12 cellular contexts compared by ENCODE assay signal in genomic region chr16:5062790-5063765, GRCh38.
DNase-seq lines count a peak whose midpoint lies in the region; ATAC-seq, FAIRE-seq and TF ChIP-seq lines count a peak whose summit lies in the region.
"Had no signal": no experiment of that assay in that cellular context is flagged by ENCODE, and none has a peak within 500 bp of the region (broad histone marks: within the 10 kb centered on the region; RNA-seq: fewer than 3 reads in every experiment).

No MANE protein-coding gene starts in this region.

- no peaks in the 10 kb centered on the region for H3K36me3 ChIP-seq in WERI-Rb-1
- H3K36me3 ChIP-seq: adrenal gland, right atrium auricular region had no signal

- FAIRE-seq in HTR-8/SVneo (lab: Jason Lieb, UNC): no peak

- no peak for ATAC-seq in HG02840 (IDR thresholded peaks at IDR 0.05; ENCODE audit: low FRiP score, unreplicated experiment)
- ATAC-seq: naive thymus-derived CD8-positive, alpha-beta T cell had no signal

- H3K4me3 ChIP-seq in GM12875 (ENCODE audit: low read depth, low read length) (no peak overlapping the region), WERI-Rb-1 (ENCODE audit: low read depth, low read length) (no peak overlapping the region)
- H3K4me3 ChIP-seq: adrenal gland, right atrium auricular region had no signal

- TF ChIP-seq CTCF in 22Rv1 (IDR thresholded peaks at IDR 0.05) (0 out of 2 replicates have a peak, but pooled peaks have one; percentile 12), GM12875 (IDR thresholded peaks at IDR 0.05; ENCODE audit: borderline replicate concordance, insufficient read depth, low read depth, low read length) (0 out of 2 replicates have a peak, but pooled peaks have one; percentile 4), WERI-Rb-1 (IDR thresholded peaks at IDR 0.05; ENCODE audit: low read depth, low read length) (peak; percentile 36; the same call in 1 of the 2 replicates)

- no peaks in the 10 kb centered on the region for H3K27me3 ChIP-seq in WERI-Rb-1 (ENCODE audit: insufficient read depth, low read depth, severe bottlenecking)
- H3K27me3 ChIP-seq: adrenal gland, right atrium auricular region had no signal

- no peaks in the 10 kb centered on the region for H3K9me3 ChIP-seq in WERI-Rb-1 (ENCODE audit: severe bottlenecking)
- H3K9me3 ChIP-seq: adrenal gland, right atrium auricular region had no signal

- DNase-seq in WERI-Rb-1 (peak; percentile 44), HTR-8/SVneo (ENCODE audit: insufficient read length, low spot score) (no peak)
- DNase-seq in stimulated activated CD8-positive, alpha-beta memory T cell treated with anti-CD3 and anti-CD28 coated beads, Interleukin-4, amount 100 ng/mL, for 48 hours: no peak
- DNase-seq: activated CD4-positive, CD25-positive, alpha-beta regulatory T cell; adrenal gland; DMS79; naive thymus-derived CD8-positive, alpha-beta T cell; NCI-H2107 had no signal

- no peak overlapping the region for H3K27ac ChIP-seq in 22Rv1
- no peak overlapping the region for H3K27ac ChIP-seq in WERI-Rb-1
- H3K27ac ChIP-seq: adrenal gland, right atrium auricular region had no signal
